38 cellular contexts compared by ENCODE assay signal in genomic region chr17:74720506-74720905, GRCh38. TPM values are rescaled to one million over a fixed set of nuclear protein-coding genes. Genes with fewer than 3 reads are reported as not detected.
"Had no signal": no experiment of that assay in that cellular context is flagged by ENCODE, and none has a peak within 500 bp of the region (broad histone marks: within the 10 kb centered on the region; RNA-seq: fewer than 3 reads in every experiment).

No MANE protein-coding gene starts in this region.

- DNase-seq: Karpas-422, Kasumi-1, KG1, MG63, MM.1S, MV-4-11, NCI-H1048, NCI-H1092 treated with DMSO at 0.1 percent for 48 hours, NCI-H1105, NCI-H1105 treated with DMSO at 0.1 percent for 48 hours, NCI-H1417, NCI-H1417 treated with DMSO at 0.1 percent for 48 hours, NCI-H1436, NCI-H1436 treated with DMSO at 0.1 percent for 48 hours, NCI-H146, NCI-H1694, NCI-H1694 treated with DMSO at 0.1 percent for 48 hours, NCI-H187, NCI-H187 treated with DMSO at 0.1 percent for 48 hours, NCI-H1930, NCI-H2029, NCI-H2029 treated with DMSO at 0.1 percent for 48 hours, NCI-H2081, NCI-H2081 treated with DMSO at 0.1 percent for 48 hours, NCI-H2107, NCI-H2171, NCI-H2171 treated with DMSO at 0.1 percent for 48 hours, NCI-H2227 treated with DMSO at 0.1 percent for 48 hours, NCI-H226, NCI-H345, NCI-H446, NCI-H446 treated with DMSO at 0.1 percent for 48 hours, NCI-H510A, NCI-H510A treated with DMSO at 0.1 percent for 48 hours had no signal

RNA-seq across cellular contexts. Expression of gene CD300LF, which starts 7.8 kb away (rescaled TPM):
- total RNA-seq: LHCN-M2, M059J, MCF 10A, NCI-H460 had no signal

RNA-seq across cellular contexts. Expression of gene RAB37, which starts 16.6 kb away (rescaled TPM):
- total RNA-seq: M059J, MCF 10A had no signal
